1 cellular context compared by ENCODE assay signal in genomic region chr5:94111209-94112004, GRCh38.
TF ChIP-seq lines count a peak whose summit lies in the region.

No MANE protein-coding gene starts in this region.

TF ChIP-seq in K562, 482 proteins besides CTCF, POLR2A, EP300 and RAD21 (continued from another document and continues in another):
- no peak for TF ChIP-seq STAT6 (CRISPR knock-in tag; IDR thresholded peaks at IDR 0.05)
- TF ChIP-seq SRSF3 (IDR thresholded peaks at IDR 0.05; ENCODE audit: insufficient read depth, low read length) = no peak
- TF ChIP-seq HBP1 (CRISPR knock-in tag; IDR thresholded peaks at IDR 0.05) = no peak
- no peak for TF ChIP-seq ZNF134 (CRISPR knock-in tag; conservative IDR thresholded peaks at IDR 0.05)
- 0 out of 2 replicates have a peak, but pooled peaks have one; percentile 8 for TF ChIP-seq TAF7 (tag; IDR thresholded peaks at IDR 0.05)
- no peak for TF ChIP-seq PTRF (tag; IDR thresholded peaks at IDR 0.05)
- TF ChIP-seq BHLHE40 (IDR thresholded peaks at IDR 0.05; ENCODE audit: low read length) = peak; percentile 58
- 0 out of 2 replicates have a peak, but pooled peaks have one; percentile 56 for TF ChIP-seq KAT8 (IDR thresholded peaks at IDR 0.05; ENCODE audit: low read depth)
- no peak for TF ChIP-seq CBX8 (IDR thresholded peaks at IDR 0.05; ENCODE audit: borderline replicate concordance, extremely low read depth, low read depth, low read length, poor library complexity, severe bottlenecking)
- TF ChIP-seq PBX2 (CRISPR knock-in tag; IDR thresholded peaks at IDR 0.05; ENCODE audit: low read depth) = no peak
- TF ChIP-seq PBX2 (tag; conservative IDR thresholded peaks at IDR 0.05; ENCODE audit: low read depth) = 0 out of 2 replicates have a peak, but pooled peaks have one; percentile 8
- TF ChIP-seq MAFF (IDR thresholded peaks at IDR 0.05; ENCODE audit: low read length) = no peak
- TF ChIP-seq PHF8 (IDR thresholded peaks at IDR 0.05; ENCODE audit: borderline replicate concordance, low read length) = peak; percentile 95
- no peak for TF ChIP-seq TCF15 (CRISPR knock-in tag; IDR thresholded peaks at IDR 0.05)
- no peak for TF ChIP-seq FOXA3 (CRISPR knock-in tag; conservative IDR thresholded peaks at IDR 0.05 in 1 of 2, IDR thresholded peaks at IDR 0.05 in 1 of 2)
- TF ChIP-seq MAFK (IDR thresholded peaks at IDR 0.05; ENCODE audit: low read length) = no peak
- no peak for TF ChIP-seq GTF2F1 (IDR thresholded peaks at IDR 0.05; ENCODE audit: low read depth, low read length)
- no peak for TF ChIP-seq ZNF318 (IDR thresholded peaks at IDR 0.05; ENCODE audit: borderline replicate concordance in 1 of 2, low read depth in 1 of 2)
- no peak for TF ChIP-seq TRIM28 (IDR thresholded peaks at IDR 0.05)
- no peak for TF ChIP-seq ILF3 (IDR thresholded peaks at IDR 0.05; ENCODE audit: borderline replicate concordance)
- TF ChIP-seq SMARCE1 (IDR thresholded peaks at IDR 0.05) = no peak
- TF ChIP-seq CBFA2T2 (conservative IDR thresholded peaks at IDR 0.05) = no peak
- no peak for TF ChIP-seq GTF2B (IDR thresholded peaks at IDR 0.05; ENCODE audit: extremely low read depth, insufficient read length)
- TF ChIP-seq TRIM25 (IDR thresholded peaks at IDR 0.05; ENCODE audit: borderline replicate concordance) = no peak
- peak; percentile 100 for TF ChIP-seq ELF1 (tag; IDR thresholded peaks at IDR 0.05)
- no peak for TF ChIP-seq FOXA1 (IDR thresholded peaks at IDR 0.05; ENCODE audit: borderline replicate concordance)
- TF ChIP-seq GABPB2 (CRISPR knock-in tag; conservative IDR thresholded peaks at IDR 0.05) = no peak
- TF ChIP-seq POLR2H (tag; IDR thresholded peaks at IDR 0.05; ENCODE audit: low read depth) = peak; percentile 83
- no peak for TF ChIP-seq PHB (CRISPR knock-in tag; IDR thresholded peaks at IDR 0.05)
- no peak for TF ChIP-seq ZNF507 (tag; conservative IDR thresholded peaks at IDR 0.05)
- TF ChIP-seq ZSCAN32 (CRISPR knock-in tag; IDR thresholded peaks at IDR 0.05) = no peak
- no peak for TF ChIP-seq ZNF280A (IDR thresholded peaks at IDR 0.05; ENCODE audit: low read depth, partially characterized antibody)
- no peak for TF ChIP-seq CHD2 (IDR thresholded peaks at IDR 0.05; ENCODE audit: low read depth, low read length)
- TF ChIP-seq IFI16 (CRISPR knock-in tag; IDR thresholded peaks at IDR 0.05) = no peak
- 0 out of 2 replicates have a peak, but pooled peaks have one; percentile 49 for TF ChIP-seq TOE1 (IDR thresholded peaks at IDR 0.05; ENCODE audit: borderline replicate concordance)
- no peak for TF ChIP-seq TOE1 (CRISPR knock-in tag; IDR thresholded peaks at IDR 0.05; ENCODE audit: borderline replicate concordance, low read depth)
- peak; percentile 83 for TF ChIP-seq SAP30 (IDR thresholded peaks at IDR 0.05; ENCODE audit: borderline replicate concordance, insufficient read depth, low read depth, low read length, poor library complexity, severe bottlenecking)
- no peak for TF ChIP-seq MED1 (CRISPR knock-in tag; IDR thresholded peaks at IDR 0.05; ENCODE audit: borderline replicate concordance)
- no peak for TF ChIP-seq PTTG1 (tag; IDR thresholded peaks at IDR 0.05; ENCODE audit: low read depth)
- TF ChIP-seq TFAM (CRISPR knock-in tag; conservative IDR thresholded peaks at IDR 0.05) = no peak
- TF ChIP-seq SMC3 (conservative IDR thresholded peaks at IDR 0.05; ENCODE audit: insufficient read depth, low read depth, low read length) = no peak
- no peak for TF ChIP-seq LARP7 (IDR thresholded peaks at IDR 0.05)
- no peak for TF ChIP-seq XRCC3 (IDR thresholded peaks at IDR 0.05)
- TF ChIP-seq LCOR (CRISPR knock-in tag; IDR thresholded peaks at IDR 0.05) = no peak
- TF ChIP-seq MIER1 (IDR thresholded peaks at IDR 0.05; ENCODE audit: low read depth) = no peak
- no peak for TF ChIP-seq ETV6 (IDR thresholded peaks at IDR 0.05; ENCODE audit: borderline replicate concordance in 1 of 2, low read depth in 2 of 2, low read length in 1 of 2)
- no peak for TF ChIP-seq ETV6 (CRISPR knock-in tag; IDR thresholded peaks at IDR 0.05; ENCODE audit: borderline replicate concordance)
- no peak for TF ChIP-seq ZNF584 (CRISPR knock-in tag; IDR thresholded peaks at IDR 0.05; ENCODE audit: low read depth)
- 0 out of 2 replicates have a peak, but pooled peaks have one; percentile 19 for TF ChIP-seq MYNN (IDR thresholded peaks at IDR 0.05)
- no peak for TF ChIP-seq MYNN (CRISPR knock-in tag; IDR thresholded peaks at IDR 0.05)
- no peak for TF ChIP-seq RFX5 (IDR thresholded peaks at IDR 0.05; ENCODE audit: low read depth, low read length)
